Comparison of ENCODE assay signal across 8 cellular contexts in the genomic region with DNA sequence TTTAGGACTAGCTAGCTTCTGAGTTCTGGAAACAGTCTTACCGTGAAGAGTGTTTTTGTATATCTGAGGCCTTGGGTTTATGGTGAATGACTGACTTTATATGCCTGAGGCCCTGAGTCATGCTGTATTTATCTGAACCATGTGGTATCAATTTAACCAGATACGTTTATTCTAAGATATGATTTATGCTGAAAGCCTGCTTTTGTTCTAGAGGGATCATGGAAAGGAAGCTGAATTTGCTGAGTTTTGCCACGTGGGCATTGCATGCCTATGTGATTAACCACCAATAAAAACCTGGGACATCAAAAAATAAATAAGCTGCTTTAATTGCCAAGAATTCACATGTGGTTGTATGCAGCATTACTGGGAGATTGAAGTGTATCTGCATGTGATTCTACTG.
DNase-seq lines count a peak whose midpoint lies in the region; FAIRE-seq and TF ChIP-seq lines count a peak whose summit lies in the region.
"Not testable (repeated sequence)": the region's sequence is repeated elsewhere in the genome, so short reads cannot be mapped to it uniquely, and the experiment has no call there.

No MANE protein-coding gene starts in this region.

- TF ChIP-seq CTCF in BJ (IDR thresholded peaks at IDR 0.05; ENCODE audit: insufficient read depth, low read depth, low read length); cardiac fibroblast (IDR thresholded peaks at IDR 0.05; ENCODE audit: low read depth, low read length); mesothelial cell of epicardium (IDR thresholded peaks at IDR 0.05; ENCODE audit: unreplicated experiment): not testable (repeated sequence)

- POLR2A ChIA-PET in BJ (lab: Charles Lee); HEK293T (lab: Yijun Ruan, JAX): not testable (repeated sequence)

- not testable (repeated sequence) for H3K27me3 Mint-ChIP-seq in mesothelial cell of epicardium (ENCODE audit: low read depth)

- H3K4me1 Mint-ChIP-seq in mesothelial cell of epicardium, result peaks cover 24% of the 10 kb centered on the region

- H3K36me3 Mint-ChIP-seq in mesothelial cell of epicardium, result not testable (repeated sequence)

- H3K4me3 Mint-ChIP-seq in mesothelial cell of epicardium, result not testable (repeated sequence)

- H3K36me3 ChIP-seq in BJ (ENCODE audit: control insufficient read depth, insufficient read depth, low read length), result not testable (repeated sequence)

- H3K27me3 ChIP-seq in BJ (ENCODE audit: control insufficient read depth, insufficient read depth, low read length), result not testable (repeated sequence)

- H3K9me3 Mint-ChIP-seq in mesothelial cell of epicardium, result not testable (repeated sequence)

- FAIRE-seq in urothelium cell line (lab: Jason Lieb, UNC), result not testable (repeated sequence)

- peak overlapping the region; percentile 87 for H3K27ac Mint-ChIP-seq in mesothelial cell of epicardium

- DNase-seq in BJ (ENCODE audit: low read depth), result peak; percentile 92
- not testable (repeated sequence) for DNase-seq in HEK293T (ENCODE audit: extremely low spot score); mesothelial cell of epicardium (ENCODE audit: low spot score in 2 of 2, unreplicated experiment in 2 of 2)
- peak; percentile 39 for DNase-seq in NCI-H69 (lab: John Stamatoyannopoulos, UW)
- DNase-seq in T1000 (lab: John Stamatoyannopoulos, UW), result peak; percentile 66
- DNase-seq in cardiac fibroblast (ENCODE audit: low read depth in 2 of 2), result peak; percentile 66 to 75
- DNase-seq in fibroblast of the conjunctiva (ENCODE audit: low read depth), result peak; percentile 85
- peak; percentile 11 for DNase-seq in urothelium cell line (ENCODE audit: low spot score)

- CTCF ChIA-PET in BJ (lab: Yijun Ruan, JAX); HEK293T (lab: Yijun Ruan, JAX): not testable (repeated sequence)

- not testable (repeated sequence) for H3K4me3 ChIP-seq in BJ (ENCODE audit: low read depth, low read length); cardiac fibroblast (replicated peaks in 1 of 2; ENCODE audit: low read depth in 2 of 2, low read length in 2 of 2)

TF ChIP-seq in HEK293T, 16 proteins besides CTCF, POLR2A, EP300 and RAD21:
- TF ChIP-seq, protein P1, sequence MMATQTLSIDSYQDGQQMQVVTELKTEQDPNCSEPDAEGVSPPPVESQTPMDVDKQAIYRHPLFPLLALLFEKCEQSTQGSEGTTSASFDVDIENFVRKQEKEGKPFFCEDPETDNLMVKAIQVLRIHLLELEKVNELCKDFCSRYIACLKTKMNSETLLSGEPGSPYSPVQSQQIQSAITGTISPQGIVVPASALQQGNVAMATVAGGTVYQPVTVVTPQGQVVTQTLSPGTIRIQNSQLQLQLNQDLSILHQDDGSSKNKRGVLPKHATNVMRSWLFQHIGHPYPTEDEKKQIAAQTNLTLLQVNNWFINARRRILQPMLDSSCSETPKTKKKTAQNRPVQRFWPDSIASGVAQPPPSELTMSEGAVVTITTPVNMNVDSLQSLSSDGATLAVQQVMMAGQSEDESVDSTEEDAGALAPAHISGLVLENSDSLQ (IDR thresholded peaks at IDR 0.05), result peak; percentile 61; the same call in 1 of the 2 replicates
